13 cellular contexts compared by ENCODE assay signal in the genomic region with DNA sequence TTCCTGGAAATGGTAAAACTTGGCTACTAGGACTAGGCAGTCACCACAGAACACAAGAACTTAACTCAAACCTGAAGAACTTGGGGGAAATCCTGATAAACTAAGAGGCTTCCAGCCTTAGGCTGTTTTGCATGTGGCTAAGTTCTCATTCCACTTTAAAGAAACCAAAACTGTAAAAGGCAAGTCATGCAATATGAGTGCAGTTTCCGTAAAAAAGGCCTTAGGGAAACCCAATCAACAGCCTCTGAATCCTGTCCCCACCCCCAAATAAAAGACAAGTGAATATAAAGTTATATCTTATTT.
DNase-seq lines count a peak whose midpoint lies in the region; ATAC-seq and TF ChIP-seq lines count a peak whose summit lies in the region.
"Had no signal": no experiment of that assay in that cellular context is flagged by ENCODE, and none has a peak within 500 bp of the region (broad histone marks: within the 10 kb centered on the region; RNA-seq: fewer than 3 reads in every experiment).

No MANE protein-coding gene starts in this region.

- peaks cover 0 to 26% (median 12%) of the 10 kb centered on the region in 11 experiments; a peak in 15 of 22 replicates for H3K36me3 ChIP-seq in BLaER1 treated with 17β-estradiol and CSF1 and Interleukin-3, amounts not matched to agents 10 nM and 100 nM
- H3K36me3 ChIP-seq in OCI-LY3 (replicated peaks; ENCODE audit: low read depth, low read length): no peaks in the 10 kb centered on the region

- no peak for TF ChIP-seq CTCF in OCI-LY3 (IDR thresholded peaks at IDR 0.05; ENCODE audit: low read depth, low read length)

- peaks cover 5 to 18% (median 16%) of the 10 kb centered on the region in 10 experiments; a peak in 19 of 20 replicates for H3K4me1 ChIP-seq in BLaER1 treated with 17β-estradiol and CSF1 and Interleukin-3, amounts not matched to agents 10 nM and 100 nM
- peaks cover 33% of the 10 kb centered on the region for H3K4me1 ChIP-seq in OCI-LY3 (ENCODE audit: low read length)

- no peaks in the 10 kb centered on the region for H3K9me3 ChIP-seq in BLaER1 treated with 17β-estradiol and CSF1 and Interleukin-3, amounts not matched to agents 10 nM and 100 nM (replicated peaks in 1 of 11)
- no peaks in the 10 kb centered on the region for H3K9me3 ChIP-seq in OCI-LY3 (ENCODE audit: insufficient read depth, low read length)

- intact Hi-C loops in posterior cingulate gyrus (cut with DNase I): loop anchor here (10.0 kb wide), 1 partner anchor 98 kb away; the partner anchor contains the start of gene USP6NL

- H3K9ac ChIP-seq in BLaER1 treated with 17β-estradiol and CSF1 and Interleukin-3, amounts not matched to agents 10 nM and 100 nM: peak overlapping the region in 1 of 11 experiments; percentile 16; a peak in 2 of 22 replicates
- H3K9ac ChIP-seq in OCI-LY3 (ENCODE audit: low read length): peak overlapping the region; percentile 4; the same call in 1 of the 2 replicates

- H3K27me3 ChIP-seq in BLaER1 treated with 17β-estradiol and CSF1 and Interleukin-3, amounts not matched to agents 10 nM and 100 nM: no peaks in the 10 kb centered on the region
- H3K27me3 ChIP-seq in OCI-LY3 (ENCODE audit: low read depth, low read length): no peaks in the 10 kb centered on the region; the same call in 1 of the 2 replicates

- ATAC-seq in GM19035 (IDR thresholded peaks at IDR 0.05; ENCODE audit: unreplicated experiment): peak; percentile 57
- ATAC-seq in HG02840 (IDR thresholded peaks at IDR 0.05; ENCODE audit: low FRiP score, unreplicated experiment): peak; percentile 42
- no peak for ATAC-seq in SK-N-SH treated with all-trans-retinoic acid at 6 μM for 48 hours

- H4K20me1 ChIP-seq in BLaER1 treated with 17β-estradiol and CSF1 and Interleukin-3, amounts not matched to agents 10 nM and 100 nM: peaks cover 0 to 10% (median 0%) of the 10 kb centered on the region in 11 experiments; a peak in 4 of 22 replicates
- no peaks in the 10 kb centered on the region for H4K20me1 ChIP-seq in OCI-LY3 (ENCODE audit: insufficient read depth, low read length)

- DNase-seq in posterior cingulate gyrus (no peak), NK-92 (lab: John Stamatoyannopoulos, UW; ENCODE audit: unreplicated experiment) (no peak)
- DNase-seq in activated naive CD4-positive, alpha-beta T cell treated with anti-CD3 and anti-CD28 coated beads, Interleukin-2, amount 50 U/mL, for 16 hours: no peak
- DNase-seq: amniotic stem cell; endodermal cell; naive thymus-derived CD4-positive, alpha-beta T cell had no signal

- H3K27ac ChIP-seq in BLaER1 treated with 17β-estradiol and CSF1 and Interleukin-3, amounts not matched to agents 10 nM and 100 nM: peak overlapping the region in 8 of 11 experiments; percentile 0 to 57 (median 24); a peak in 9 of 22 replicates
- H3K27ac ChIP-seq in OCI-LY3 (ENCODE audit: low read length): peak overlapping the region; percentile 80
- H3K27ac ChIP-seq: C4-2B, HL-60 had no signal

- H3K4me3 ChIP-seq in BLaER1 treated with 17β-estradiol and CSF1 and Interleukin-3, amounts not matched to agents 10 nM and 100 nM: no peak overlapping the region
- peak overlapping the region; percentile 27 for H3K4me3 ChIP-seq in OCI-LY3 (ENCODE audit: low read length)

- no peaks in the 10 kb centered on the region for H3K79me2 ChIP-seq in OCI-LY3 (ENCODE audit: low read length)

- H3K4me2 ChIP-seq in BLaER1 treated with 17β-estradiol and CSF1 and Interleukin-3, amounts not matched to agents 10 nM and 100 nM: peak overlapping the region; percentile 5 to 81 (median 43); a peak in 19 of 22 replicates
- peak overlapping the region; percentile 77 for H3K4me2 ChIP-seq in OCI-LY3 (ENCODE audit: low read length)

- no peak overlapping the region for H2AFZ ChIP-seq in OCI-LY3 (ENCODE audit: low read depth, low read length)

TF ChIP-seq in SK-N-SH treated with all-trans-retinoic acid at 6 μM for 48 hours, 23 proteins besides CTCF, POLR2A, EP300 and RAD21 (continues in another document):
- TF ChIP-seq PPARA (CRISPR knock-in tag; IDR thresholded peaks at IDR 0.05; ENCODE audit: borderline replicate concordance): no peak
- TF ChIP-seq GLIS3 (CRISPR knock-in tag; IDR thresholded peaks at IDR 0.05): no peak
- TF ChIP-seq, protein P1, sequence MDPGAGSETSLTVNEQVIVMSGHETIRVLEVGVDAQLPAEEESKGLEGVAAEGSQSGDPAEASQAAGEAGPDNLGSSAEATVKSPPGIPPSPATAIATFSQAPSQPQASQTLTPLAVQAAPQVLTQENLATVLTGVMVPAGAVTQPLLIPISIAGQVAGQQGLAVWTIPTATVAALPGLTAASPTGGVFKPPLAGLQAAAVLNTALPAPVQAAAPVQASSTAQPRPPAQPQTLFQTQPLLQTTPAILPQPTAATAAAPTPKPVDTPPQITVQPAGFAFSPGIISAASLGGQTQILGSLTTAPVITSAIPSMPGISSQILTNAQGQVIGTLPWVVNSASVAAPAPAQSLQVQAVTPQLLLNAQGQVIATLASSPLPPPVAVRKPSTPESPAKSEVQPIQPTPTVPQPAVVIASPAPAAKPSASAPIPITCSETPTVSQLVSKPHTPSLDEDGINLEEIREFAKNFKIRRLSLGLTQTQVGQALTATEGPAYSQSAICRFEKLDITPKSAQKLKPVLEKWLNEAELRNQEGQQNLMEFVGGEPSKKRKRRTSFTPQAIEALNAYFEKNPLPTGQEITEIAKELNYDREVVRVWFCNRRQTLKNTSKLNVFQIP (CRISPR knock-in tag; IDR thresholded peaks at IDR 0.05; ENCODE audit: borderline replicate concordance, low read depth): no peak
- TF ChIP-seq TCF4 (CRISPR knock-in tag; IDR thresholded peaks at IDR 0.05; ENCODE audit: borderline replicate concordance): no peak
- TF ChIP-seq BACH2 (CRISPR knock-in tag; IDR thresholded peaks at IDR 0.05; ENCODE audit: borderline replicate concordance): no peak
- TF ChIP-seq TOX (CRISPR knock-in tag; IDR thresholded peaks at IDR 0.05; ENCODE audit: borderline replicate concordance): no peak
- TF ChIP-seq ZFP30 (CRISPR knock-in tag; IDR thresholded peaks at IDR 0.05): no peak
- TF ChIP-seq CREB5 (CRISPR knock-in tag; IDR thresholded peaks at IDR 0.05; ENCODE audit: low read depth): no peak
- TF ChIP-seq ZNF8 (CRISPR knock-in tag; IDR thresholded peaks at IDR 0.05): no peak
- no peak for TF ChIP-seq TSHZ2 (CRISPR knock-in tag; IDR thresholded peaks at IDR 0.05)
- TF ChIP-seq ZNF70 (CRISPR knock-in tag; IDR thresholded peaks at IDR 0.05): no peak
- no peak for TF ChIP-seq ARNTL (CRISPR knock-in tag; IDR thresholded peaks at IDR 0.05; ENCODE audit: borderline replicate concordance, low read depth)
- no peak for TF ChIP-seq ZC3H10 (CRISPR knock-in tag; IDR thresholded peaks at IDR 0.05)
- TF ChIP-seq, protein P2, sequence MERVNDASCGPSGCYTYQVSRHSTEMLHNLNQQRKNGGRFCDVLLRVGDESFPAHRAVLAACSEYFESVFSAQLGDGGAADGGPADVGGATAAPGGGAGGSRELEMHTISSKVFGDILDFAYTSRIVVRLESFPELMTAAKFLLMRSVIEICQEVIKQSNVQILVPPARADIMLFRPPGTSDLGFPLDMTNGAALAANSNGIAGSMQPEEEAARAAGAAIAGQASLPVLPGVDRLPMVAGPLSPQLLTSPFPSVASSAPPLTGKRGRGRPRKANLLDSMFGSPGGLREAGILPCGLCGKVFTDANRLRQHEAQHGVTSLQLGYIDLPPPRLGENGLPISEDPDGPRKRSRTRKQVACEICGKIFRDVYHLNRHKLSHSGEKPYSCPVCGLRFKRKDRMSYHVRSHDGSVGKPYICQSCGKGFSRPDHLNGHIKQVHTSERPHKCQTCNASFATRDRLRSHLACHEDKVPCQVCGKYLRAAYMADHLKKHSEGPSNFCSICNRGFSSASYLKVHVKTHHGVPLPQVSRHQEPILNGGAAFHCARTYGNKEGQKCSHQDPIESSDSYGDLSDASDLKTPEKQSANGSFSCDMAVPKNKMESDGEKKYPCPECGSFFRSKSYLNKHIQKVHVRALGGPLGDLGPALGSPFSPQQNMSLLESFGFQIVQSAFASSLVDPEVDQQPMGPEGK (CRISPR knock-in tag; IDR thresholded peaks at IDR 0.05; ENCODE audit: borderline replicate concordance): no peak
- TF ChIP-seq ZFP3 (CRISPR knock-in tag; IDR thresholded peaks at IDR 0.05): no peak
- TF ChIP-seq OSR1 (CRISPR knock-in tag; IDR thresholded peaks at IDR 0.05): no peak
- no peak for TF ChIP-seq SNAI2 (CRISPR knock-in tag; IDR thresholded peaks at IDR 0.05)
- TF ChIP-seq RARB (CRISPR knock-in tag; IDR thresholded peaks at IDR 0.05): no peak
